In the genomic region with DNA sequence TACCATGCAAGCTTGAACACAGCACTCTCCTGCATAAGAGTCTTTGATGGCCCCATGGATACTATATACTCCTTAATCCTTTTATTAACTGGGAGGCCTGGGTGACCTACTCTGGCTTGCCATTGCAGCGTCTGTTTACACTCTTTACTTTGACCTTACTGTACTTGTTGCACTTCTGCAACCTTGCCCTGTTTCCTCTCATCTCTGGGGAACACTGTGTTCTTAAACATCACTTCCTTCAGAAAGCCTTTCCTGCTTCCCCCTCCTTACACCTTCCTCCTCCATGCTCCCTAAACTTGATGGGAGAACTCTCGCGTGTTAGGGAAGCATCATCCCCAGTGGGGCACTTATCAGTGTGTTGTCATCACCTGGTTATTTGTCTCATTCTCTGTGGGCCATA, we compare ENCODE assay signal across 3 cellular contexts.
A peak's percentile ranks its signal among the peaks of the same experiment; 100 is the strongest.
TF ChIP-seq lines count a peak whose summit lies in the region.

No MANE protein-coding gene starts in this region.

TF ChIP-seq in liver, 16 proteins besides CTCF, POLR2A, EP300 and RAD21:
- TF ChIP-seq SP1 (IDR thresholded peaks at IDR 0.05) (peak; percentile 13), HNF4G (IDR thresholded peaks at IDR 0.05) (no peak), NR2F2 (IDR thresholded peaks at IDR 0.05) (peak; percentile 81), RXRA (IDR thresholded peaks at IDR 0.05) (peak in 1 of 2 donors; percentile 17)

TF ChIP-seq in HepG2, 621 proteins besides CTCF, POLR2A, EP300 and RAD21:
- TF ChIP-seq, protein P1, sequence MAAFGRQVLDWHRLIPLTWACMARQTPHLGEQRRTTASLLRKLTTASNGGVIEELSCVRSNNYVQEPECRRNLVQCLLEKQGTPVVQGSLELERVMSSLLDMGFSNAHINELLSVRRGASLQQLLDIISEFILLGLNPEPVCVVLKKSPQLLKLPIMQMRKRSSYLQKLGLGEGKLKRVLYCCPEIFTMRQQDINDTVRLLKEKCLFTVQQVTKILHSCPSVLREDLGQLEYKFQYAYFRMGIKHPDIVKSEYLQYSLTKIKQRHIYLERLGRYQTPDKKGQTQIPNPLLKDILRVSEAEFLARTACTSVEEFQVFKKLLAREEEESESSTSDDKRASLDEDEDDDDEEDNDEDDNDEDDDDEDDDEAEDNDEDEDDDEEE (CRISPR knock-in tag; IDR thresholded peaks at IDR 0.05) = no peak
- no peak for TF ChIP-seq SOX5 (CRISPR knock-in tag; IDR thresholded peaks at IDR 0.05; ENCODE audit: borderline replicate concordance)
- TF ChIP-seq ZNF557 (CRISPR knock-in tag; IDR thresholded peaks at IDR 0.05) = no peak
- TF ChIP-seq ZNF326 (CRISPR knock-in tag; IDR thresholded peaks at IDR 0.05; ENCODE audit: borderline replicate concordance) = no peak
- TF ChIP-seq ZNF124 (CRISPR knock-in tag; IDR thresholded peaks at IDR 0.05) = no peak
- TF ChIP-seq, protein P2, sequence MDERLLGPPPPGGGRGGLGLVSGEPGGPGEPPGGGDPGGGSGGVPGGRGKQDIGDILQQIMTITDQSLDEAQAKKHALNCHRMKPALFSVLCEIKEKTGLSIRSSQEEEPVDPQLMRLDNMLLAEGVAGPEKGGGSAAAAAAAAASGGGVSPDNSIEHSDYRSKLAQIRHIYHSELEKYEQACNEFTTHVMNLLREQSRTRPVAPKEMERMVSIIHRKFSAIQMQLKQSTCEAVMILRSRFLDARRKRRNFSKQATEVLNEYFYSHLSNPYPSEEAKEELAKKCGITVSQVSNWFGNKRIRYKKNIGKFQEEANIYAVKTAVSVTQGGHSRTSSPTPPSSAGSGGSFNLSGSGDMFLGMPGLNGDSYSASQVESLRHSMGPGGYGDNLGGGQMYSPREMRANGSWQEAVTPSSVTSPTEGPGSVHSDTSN (CRISPR knock-in tag; IDR thresholded peaks at IDR 0.05) = no peak
- TF ChIP-seq MATR3 (CRISPR knock-in tag; IDR thresholded peaks at IDR 0.05) = no peak
- TF ChIP-seq, protein P3, sequence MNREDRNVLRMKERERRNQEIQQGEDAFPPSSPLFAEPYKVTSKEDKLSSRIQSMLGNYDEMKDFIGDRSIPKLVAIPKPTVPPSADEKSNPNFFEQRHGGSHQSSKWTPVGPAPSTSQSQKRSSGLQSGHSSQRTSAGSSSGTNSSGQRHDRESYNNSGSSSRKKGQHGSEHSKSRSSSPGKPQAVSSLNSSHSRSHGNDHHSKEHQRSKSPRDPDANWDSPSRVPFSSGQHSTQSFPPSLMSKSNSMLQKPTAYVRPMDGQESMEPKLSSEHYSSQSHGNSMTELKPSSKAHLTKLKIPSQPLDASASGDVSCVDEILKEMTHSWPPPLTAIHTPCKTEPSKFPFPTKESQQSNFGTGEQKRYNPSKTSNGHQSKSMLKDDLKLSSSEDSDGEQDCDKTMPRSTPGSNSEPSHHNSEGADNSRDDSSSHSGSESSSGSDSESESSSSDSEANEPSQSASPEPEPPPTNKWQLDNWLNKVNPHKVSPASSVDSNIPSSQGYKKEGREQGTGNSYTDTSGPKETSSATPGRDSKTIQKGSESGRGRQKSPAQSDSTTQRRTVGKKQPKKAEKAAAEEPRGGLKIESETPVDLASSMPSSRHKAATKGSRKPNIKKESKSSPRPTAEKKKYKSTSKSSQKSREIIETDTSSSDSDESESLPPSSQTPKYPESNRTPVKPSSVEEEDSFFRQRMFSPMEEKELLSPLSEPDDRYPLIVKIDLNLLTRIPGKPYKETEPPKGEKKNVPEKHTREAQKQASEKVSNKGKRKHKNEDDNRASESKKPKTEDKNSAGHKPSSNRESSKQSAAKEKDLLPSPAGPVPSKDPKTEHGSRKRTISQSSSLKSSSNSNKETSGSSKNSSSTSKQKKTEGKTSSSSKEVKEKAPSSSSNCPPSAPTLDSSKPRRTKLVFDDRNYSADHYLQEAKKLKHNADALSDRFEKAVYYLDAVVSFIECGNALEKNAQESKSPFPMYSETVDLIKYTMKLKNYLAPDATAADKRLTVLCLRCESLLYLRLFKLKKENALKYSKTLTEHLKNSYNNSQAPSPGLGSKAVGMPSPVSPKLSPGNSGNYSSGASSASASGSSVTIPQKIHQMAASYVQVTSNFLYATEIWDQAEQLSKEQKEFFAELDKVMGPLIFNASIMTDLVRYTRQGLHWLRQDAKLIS (CRISPR knock-in tag; IDR thresholded peaks at IDR 0.05) = no peak
- no peak for TF ChIP-seq ZMAT3 (CRISPR knock-in tag; conservative IDR thresholded peaks at IDR 0.05)
- TF ChIP-seq ZNF644 (CRISPR knock-in tag; IDR thresholded peaks at IDR 0.05; ENCODE audit: low read depth) = no peak
- no peak for TF ChIP-seq YY1 (IDR thresholded peaks at IDR 0.05; ENCODE audit: insufficient read depth, insufficient replicate concordance, low read depth, low read length)
- TF ChIP-seq ZNF678 (CRISPR knock-in tag; IDR thresholded peaks at IDR 0.05) = no peak
- no peak for TF ChIP-seq ZNF296 (CRISPR knock-in tag; conservative IDR thresholded peaks at IDR 0.05)
- no peak for TF ChIP-seq ARNT (IDR thresholded peaks at IDR 0.05)
- TF ChIP-seq ZNF562 (CRISPR knock-in tag; IDR thresholded peaks at IDR 0.05; ENCODE audit: borderline replicate concordance) = no peak
- no peak for TF ChIP-seq ATM (IDR thresholded peaks at IDR 0.05; ENCODE audit: borderline replicate concordance)
- no peak for TF ChIP-seq KDM5B (CRISPR knock-in tag; IDR thresholded peaks at IDR 0.05; ENCODE audit: borderline replicate concordance)
- no peak for TF ChIP-seq CENPT (CRISPR knock-in tag; IDR thresholded peaks at IDR 0.05; ENCODE audit: low read depth)
- TF ChIP-seq ZFP37 (CRISPR knock-in tag; IDR thresholded peaks at IDR 0.05; ENCODE audit: borderline replicate concordance) = no peak
- TF ChIP-seq ZNF652 (CRISPR knock-in tag; IDR thresholded peaks at IDR 0.05; ENCODE audit: borderline replicate concordance, low read depth) = no peak
TF ChIP-seq in HepG2: peak in this region for 0.

TF ChIP-seq in IMR-90, 13 proteins besides CTCF, POLR2A, EP300 and RAD21:
- no peak for TF ChIP-seq RFX5 (IDR thresholded peaks at IDR 0.05; ENCODE audit: low read depth, low read length)
